8 cellular contexts compared by ENCODE assay signal in the genomic region with DNA sequence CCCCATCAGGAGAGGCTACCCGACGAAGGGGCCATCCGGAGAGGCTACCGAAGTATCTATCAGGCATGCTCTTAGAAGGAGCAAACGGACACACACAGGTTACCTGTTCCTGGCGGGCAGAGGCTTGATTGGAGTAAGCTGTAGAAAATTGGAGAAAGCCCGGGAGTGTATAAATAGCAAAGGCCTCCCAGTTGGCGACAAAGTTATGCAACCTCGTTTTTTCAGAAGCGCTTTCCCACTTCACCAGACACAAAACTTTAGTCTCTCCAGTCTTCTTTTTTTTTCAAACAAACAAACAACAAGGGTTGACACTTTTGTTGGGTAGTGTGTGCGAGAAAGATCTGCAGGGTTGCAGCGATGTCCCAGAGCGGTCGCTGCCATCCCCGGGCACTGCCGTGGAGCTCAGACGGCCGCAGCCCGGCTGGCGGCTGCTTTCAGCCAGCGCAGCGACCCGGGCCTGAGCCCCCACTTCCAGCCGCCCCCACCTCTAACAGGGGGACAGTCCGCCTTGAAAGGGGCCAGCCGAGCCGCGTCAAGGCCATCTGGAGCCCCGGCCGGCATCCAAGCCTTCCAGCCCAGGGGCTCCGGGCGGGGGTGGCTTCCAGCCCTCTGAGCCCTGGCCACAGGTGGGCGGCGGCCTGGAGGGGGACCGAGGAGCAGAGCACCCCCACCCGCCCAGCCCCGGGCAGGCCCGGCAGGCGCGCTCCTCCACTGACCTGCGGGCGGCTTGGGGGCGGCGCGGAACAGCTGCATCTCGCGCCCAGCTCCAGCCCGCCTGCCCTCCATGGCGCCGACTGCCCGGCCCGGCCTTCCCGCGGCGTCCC. TPM values are rescaled to one million over a fixed set of nuclear protein-coding genes. Genes with fewer than 3 reads are reported as not detected.
A peak's percentile ranks its signal among the peaks of the same experiment; 100 is the strongest.
DNase-seq lines count a peak whose midpoint lies in the region; ATAC-seq and TF ChIP-seq lines count a peak whose summit lies in the region.

No MANE protein-coding gene starts in this region.

- DNase-seq in CD8-positive, alpha-beta T cell, result peak in 1 of 7 experiments; percentile 49
- DNase-seq in T-cell, result peak in 4 of 34 experiments; percentile 1 to 12 (median 3)
- peak; percentile 45 for DNase-seq in progenitor cell of endocrine pancreas (ENCODE audit: low spot score, unreplicated experiment)
- DNase-seq in anterior cingulate cortex (lab: John Stamatoyannopoulos, UW), result no peak
- DNase-seq in stimulated activated CD4-positive, alpha-beta T cell treated with anti-CD3 and anti-CD28 coated beads, Interleukin-2, amount 100 ng/mL, for 48 hours, result no peak

- H3K36me3 Mint-ChIP-seq in CD8-positive, alpha-beta T cell, result no peaks in the 10 kb centered on the region
- H3K36me3 Mint-ChIP-seq in T-cell, result no peaks in the 10 kb centered on the region
- no peaks in the 10 kb centered on the region for H3K36me3 Mint-ChIP-seq in progenitor cell of endocrine pancreas (ENCODE audit: insufficient read depth)

- intact Hi-C loops in CD8-positive, alpha-beta T cell (cut with DNase I, micrococcal nuclease), result loop anchor here in 1 of 2 experiments (2.0 to 10.0 kb wide), 5 partner anchors 15 to 363 kb away; a partner anchor contains a TSS

- H3K4me1 Mint-ChIP-seq in CD8-positive, alpha-beta T cell (ENCODE audit: low read depth), result peaks cover 31% of the 10 kb centered on the region
- peaks cover 24 to 34% (median 29%) of the 10 kb centered on the region in 3 donors for H3K4me1 Mint-ChIP-seq in T-cell
- H3K4me1 Mint-ChIP-seq in progenitor cell of endocrine pancreas (ENCODE audit: low read depth), result peaks cover 14% of the 10 kb centered on the region

- POLR2A ChIA-PET in CD8-positive, alpha-beta T cell (lab: Charles Lee), result interaction anchor here (0.7 to 1.1 kb wide), 2 partner anchors 11 to 154 kb away, joined by 3 read pairs; no protein-coding TSS in a partner anchor
- POLR2A ChIA-PET in T-cell (lab: Charles Lee), result interaction anchor here in 1 of 2 donors (0.6 kb wide), 1 partner anchor 148 kb away, joined by 3 read pairs; no protein-coding TSS in a partner anchor

- no peak overlapping the region for H3K27ac ChIP-seq in CD8-positive, alpha-beta T cell (ENCODE audit: low read depth, low read length)
- H3K27ac ChIP-seq in gastroesophageal sphincter, result peak overlapping the region in 1 of 4 donors; percentile 38

- no peaks in the 10 kb centered on the region for H3K9me3 ChIP-seq in CD8-positive, alpha-beta T cell (ENCODE audit: low read length)
- no peaks in the 10 kb centered on the region for H3K9me3 ChIP-seq in gastroesophageal sphincter

- ATAC-seq in CD8-positive, alpha-beta T cell, result peak; percentile 41
- ATAC-seq in GM18909 (IDR thresholded peaks at IDR 0.05; ENCODE audit: poor library complexity, unreplicated experiment) (peak; percentile 69), HG03097 (IDR thresholded peaks at IDR 0.05; ENCODE audit: low FRiP score, unreplicated experiment) (peak; percentile 59), T-cell (replicated peaks in 1 of 4) (peak; percentile 42 to 56 (median 45)), gastroesophageal sphincter (peak; percentile 68)

- TF ChIP-seq POLR2A in gastroesophageal sphincter (IDR thresholded peaks at IDR 0.05), result no peak

- TF ChIP-seq CTCF in CD8-positive, alpha-beta T cell (IDR thresholded peaks at IDR 0.05), result no peak
- TF ChIP-seq CTCF in gastroesophageal sphincter (IDR thresholded peaks at IDR 0.05) (no peak), progenitor cell of endocrine pancreas (IDR thresholded peaks at IDR 0.05; ENCODE audit: unreplicated experiment) (no peak)

- 21 to 23% methylated on average over 9 to 10 of the region's 55 CpGs for WGBS in gastroesophageal sphincter (ENCODE audit: low coverage in 1 of 2), 2 donors

- no peak for TF ChIP-seq EP300 in gastroesophageal sphincter (IDR thresholded peaks at IDR 0.05)

- peak overlapping the region; percentile 52 for H3K4me3 Mint-ChIP-seq in CD8-positive, alpha-beta T cell
- H3K4me3 Mint-ChIP-seq in T-cell (peak overlapping the region; percentile 34 to 67 (median 62)), progenitor cell of endocrine pancreas (ENCODE audit: low read depth) (peak overlapping the region; percentile 71)

- H3K4me1 ChIP-seq in CD8-positive, alpha-beta T cell (ENCODE audit: insufficient read depth, low read length), result peaks cover 21% of the 10 kb centered on the region
- H3K4me1 ChIP-seq in gastroesophageal sphincter, result peaks cover 0 to 19% (median 7%) of the 10 kb centered on the region in 3 donors

- H3K27me3 Mint-ChIP-seq in CD8-positive, alpha-beta T cell (ENCODE audit: low read depth), result peaks cover 41% of the 10 kb centered on the region
- peaks cover 33 to 38% of the 10 kb centered on the region in 2 donors for H3K27me3 Mint-ChIP-seq in T-cell
- H3K27me3 Mint-ChIP-seq in progenitor cell of endocrine pancreas, result peaks cover 48% of the 10 kb centered on the region

- peak overlapping the region; percentile 50 for H3K4me3 ChIP-seq in CD8-positive, alpha-beta T cell (ENCODE audit: low read depth, low read length)
- peak overlapping the region; percentile 34 to 58 for H3K4me3 ChIP-seq in gastroesophageal sphincter

- CTCF ChIA-PET in CD8-positive, alpha-beta T cell (lab: Charles Lee), result interaction anchor here (1.3 to 1.5 kb wide), 2 partner anchors 10 to 103 kb away, joined by 3 to 5 read pairs; no protein-coding TSS in a partner anchor
- CTCF ChIA-PET in T-cell (lab: Charles Lee), result no interaction called here

- H3K27me3 ChIP-seq in CD8-positive, alpha-beta T cell (ENCODE audit: insufficient read depth, low read length), result peaks cover 27% of the 10 kb centered on the region
- H3K27me3 ChIP-seq in gastroesophageal sphincter, result peaks cover 61% of the 10 kb centered on the region

- no peaks in the 10 kb centered on the region for H3K9me3 Mint-ChIP-seq in CD8-positive, alpha-beta T cell
- H3K9me3 Mint-ChIP-seq in T-cell (no peaks in the 10 kb centered on the region), progenitor cell of endocrine pancreas (ENCODE audit: low read depth) (no peaks in the 10 kb centered on the region)

- no peak overlapping the region for H3K27ac Mint-ChIP-seq in CD8-positive, alpha-beta T cell
- no peak overlapping the region for H3K27ac Mint-ChIP-seq in T-cell
- H3K27ac Mint-ChIP-seq in progenitor cell of endocrine pancreas, result no peak overlapping the region

- H3K36me3 ChIP-seq in CD8-positive, alpha-beta T cell (ENCODE audit: insufficient read depth, low read length), result no peaks in the 10 kb centered on the region
- H3K36me3 ChIP-seq in gastroesophageal sphincter, result no peaks in the 10 kb centered on the region

RNA-seq across cellular contexts. Expression of a gene that starts 0.6 kb away (rescaled TPM):
- under 1 TPM; 0.11 to 0.14 TPM for total RNA-seq in CD8-positive, alpha-beta T cell
- total RNA-seq in T-cell, result 1 to 10 TPM; 2.1 to 7.2 (median 2.8) TPM
- 1 to 10 TPM in 3 of 4 donors, under 1 TPM in 1; 0.52 to 3.2 (median 1.6) TPM for total RNA-seq in gastroesophageal sphincter
- 23.7 and 27.5 TPM in 2 replicates for total RNA-seq in progenitor cell of endocrine pancreas

RNA-seq across cellular contexts. Expression of a gene that starts 50.8 kb away (rescaled TPM):
- 10 to 100 TPM; 12.7 to 23.1 TPM for total RNA-seq in CD8-positive, alpha-beta T cell
- total RNA-seq in T-cell (10 to 100 TPM in 4 of 5 donors, 1 to 10 TPM in 1; 7.6 to 19.3 (median 15.8) TPM), gastroesophageal sphincter (1 to 10 TPM in 1 of 4 donors, under 1 TPM in 3; 0.19 to 1.9 (median 0.69) TPM), progenitor cell of endocrine pancreas (0.16 and 0.29 TPM in 2 replicates)
